18 cellular contexts compared by ENCODE assay signal in genomic region chr20:2942439-2942838, GRCh38.
A peak's percentile ranks its signal among the peaks of the same experiment; 100 is the strongest.
DNase-seq lines count a peak whose midpoint lies in the region; ATAC-seq, FAIRE-seq and TF ChIP-seq lines count a peak whose summit lies in the region.
"Had no signal": no experiment of that assay in that cellular context is flagged by ENCODE, and none has a peak within 500 bp of the region (broad histone marks: within the 10 kb centered on the region; RNA-seq: fewer than 3 reads in every experiment).

No MANE protein-coding gene starts in this region.

- intact Hi-C loops in ascending aorta (cut with DNase I) = no loop called here

- ATAC-seq in HG03280 (IDR thresholded peaks at IDR 0.05; ENCODE audit: unreplicated experiment) = no peak
- ATAC-seq in GM21528 (IDR thresholded peaks at IDR 0.05; ENCODE audit: low FRiP score, unreplicated experiment) = no peak
- ATAC-seq: CD8-positive, alpha-beta T cell; gastroesophageal sphincter had no signal

- in situ Hi-C loops in G401 (cut with HindIII; ENCODE audit: low sequenced_read_pairs) = no loop called here

- no peak for FAIRE-seq in astrocyte (lab: Jason Lieb, UNC)
- FAIRE-seq: GM18507 had no signal

- no peak for TF ChIP-seq CTCF in astrocyte (IDR thresholded peaks at IDR 0.05; ENCODE audit: insufficient read depth, low read depth, low read length)
- TF ChIP-seq CTCF in fibroblast of lung (conservative IDR thresholded peaks at IDR 0.05 in 1 of 2, IDR thresholded peaks at IDR 0.05 in 1 of 2; ENCODE audit: low read depth in 1 of 2, low read length in 2 of 2) = no peak
- TF ChIP-seq CTCF in ascending aorta (IDR thresholded peaks at IDR 0.05) = no peak

- H3K36me3 ChIP-seq in astrocyte (ENCODE audit: insufficient read depth, low read length) = no peaks in the 10 kb centered on the region
- H3K36me3 ChIP-seq in fibroblast of lung (ENCODE audit: control insufficient read depth, insufficient read depth, low read length) = no peaks in the 10 kb centered on the region
- no peaks in the 10 kb centered on the region for H3K36me3 ChIP-seq in ascending aorta
- H3K36me3 ChIP-seq: gastroesophageal sphincter had no signal

- no peaks in the 10 kb centered on the region for H3K27me3 Mint-ChIP-seq in astrocyte (ENCODE audit: low read depth, unreplicated experiment)
- H3K27me3 Mint-ChIP-seq: progenitor cell of endocrine pancreas had no signal

- H2AFZ ChIP-seq in astrocyte (ENCODE audit: low read depth, low read length) (no peak overlapping the region), fibroblast of lung (ENCODE audit: low read length) (no peak overlapping the region)

- peak; percentile 30 for DNase-seq in G401 (ENCODE audit: low spot score)
- DNase-seq in astrocyte (ENCODE audit: low read depth) = peak; percentile 44
- peak; percentile 59 to 70 for DNase-seq in fibroblast of lung (ENCODE audit: low read depth in 2 of 2)
- peak; percentile 65 for DNase-seq in pons (ENCODE audit: low spot score)
- DNase-seq in putamen (ENCODE audit: low spot score) = no peak
- no peak for DNase-seq in ascending aorta (ENCODE audit: low spot score in 2 of 2)
- DNase-seq: activated CD4-positive, alpha-beta T cell treated with anti-CD3 and anti-CD28 coated beads for 4 hours; activated effector memory CD4-positive, alpha-beta T cell treated with Interleukin-2 at 50 U/mL for 16 hours; CD8-positive, alpha-beta T cell; NCI-H1694; NCI-H345; spleen had no signal

- H3K4me1 ChIP-seq in astrocyte (ENCODE audit: insufficient read depth, low read length) (peaks cover 7% of the 10 kb centered on the region), fibroblast of lung (ENCODE audit: control insufficient read depth, extremely low read depth, insufficient read depth, low read length) (no peaks in the 10 kb centered on the region), ascending aorta (no peaks in the 10 kb centered on the region)
- H3K4me1 ChIP-seq: gastroesophageal sphincter had no signal

- peaks cover 8% of the 10 kb centered on the region for H3K4me1 Mint-ChIP-seq in astrocyte (ENCODE audit: low read depth, unreplicated experiment)

- H3K4me3 Mint-ChIP-seq in astrocyte (ENCODE audit: unreplicated experiment) = no peak overlapping the region
- H3K4me3 Mint-ChIP-seq: CD8-positive, alpha-beta T cell had no signal

- no peak overlapping the region for H3K27ac Mint-ChIP-seq in astrocyte (ENCODE audit: unreplicated experiment)
- H3K27ac Mint-ChIP-seq: progenitor cell of endocrine pancreas had no signal

- peaks cover 2% of the 10 kb centered on the region for H3K36me3 Mint-ChIP-seq in astrocyte (ENCODE audit: low read depth, unreplicated experiment)

- no peak overlapping the region for H3K4me3 ChIP-seq in astrocyte (ENCODE audit: insufficient read depth, low read depth, low read length)
- H3K4me3 ChIP-seq in fibroblast of lung (replicated peaks in 1 of 4; ENCODE audit: control extremely low read depth in 1 of 4, insufficient read depth in 1 of 4, low read depth in 3 of 4, low read length in 4 of 4) = no peak overlapping the region
- no peak overlapping the region for H3K4me3 ChIP-seq in ascending aorta
- H3K4me3 ChIP-seq: gastroesophageal sphincter, spleen had no signal

- H3K27me3 ChIP-seq in astrocyte (ENCODE audit: insufficient read depth, low read length) (no peaks in the 10 kb centered on the region), fibroblast of lung (ENCODE audit: control insufficient read depth, insufficient read depth, low read length) (no peaks in the 10 kb centered on the region), ascending aorta (no peaks in the 10 kb centered on the region)
- H3K27me3 ChIP-seq: gastroesophageal sphincter, spleen had no signal

- H3K4me2 ChIP-seq in astrocyte (ENCODE audit: low read length) (no peak overlapping the region), fibroblast of lung (ENCODE audit: extremely low read depth, insufficient read depth, low read length) (no peak overlapping the region)

- no peak overlapping the region for H3K9ac ChIP-seq in astrocyte (ENCODE audit: low read length)
- H3K9ac ChIP-seq in fibroblast of lung (ENCODE audit: insufficient read depth, low read length) = no peak overlapping the region

- H3K9me3 Mint-ChIP-seq in astrocyte (ENCODE audit: unreplicated experiment) = no peaks in the 10 kb centered on the region
- H3K9me3 Mint-ChIP-seq: CD8-positive, alpha-beta T cell had no signal

- H3K27ac ChIP-seq in astrocyte (ENCODE audit: low read depth, low read length) (no peak overlapping the region), fibroblast of lung (ENCODE audit: insufficient read depth, low read length) (no peak overlapping the region), ascending aorta (no peak overlapping the region)
- H3K27ac ChIP-seq: gastroesophageal sphincter, RWPE1, spleen had no signal

- H3K9me3 ChIP-seq in astrocyte (ENCODE audit: insufficient read depth, low read depth, low read length) = no peaks in the 10 kb centered on the region
- H3K9me3 ChIP-seq in fibroblast of lung (ENCODE audit: control insufficient read depth, insufficient read depth, low read depth, low read length) = no peaks in the 10 kb centered on the region
- H3K9me3 ChIP-seq in ascending aorta = no peaks in the 10 kb centered on the region
- H3K9me3 ChIP-seq: gastroesophageal sphincter, spleen had no signal

- H4K20me1 ChIP-seq in astrocyte (ENCODE audit: insufficient read depth, low read length) (peaks cover 11% of the 10 kb centered on the region), fibroblast of lung (ENCODE audit: control insufficient read depth, extremely low read depth, insufficient read depth, low read length) (no peaks in the 10 kb centered on the region)

- peaks cover 16% of the 10 kb centered on the region for H3K79me2 ChIP-seq in astrocyte (ENCODE audit: insufficient read depth, low read length)
- no peaks in the 10 kb centered on the region for H3K79me2 ChIP-seq in fibroblast of lung (ENCODE audit: control insufficient read depth, insufficient read depth, low read length)

Comparison
In these comparisons a context has a peak if more than half of its experiments do, and no peak if none do; other contexts are left out.
1. DNase-seq: peak in G401 (single experiment), astrocyte (single experiment), fibroblast of lung (2 of 2) and pons (single experiment); none in putamen (single experiment) and ascending aorta (0 of 2).